In genomic region chr15:96330064-96330449, GRCh38 we compare ENCODE assay signal across 8 cellular contexts. TPM values are rescaled to one million over a fixed set of nuclear protein-coding genes. Genes with fewer than 3 reads are reported as not detected.
DNase-seq lines count a peak whose midpoint lies in the region; ATAC-seq and FAIRE-seq lines count a peak whose summit lies in the region.

No MANE protein-coding gene starts in this region.

- peaks cover 17 to 24% of the 10 kb centered on the region in 2 donors for H3K27me3 ChIP-seq in duodenal mucosa (ENCODE audit: control insufficient read depth in 1 of 2, insufficient read depth in 2 of 2, low read length in 2 of 2)

- H3K9me3 ChIP-seq in duodenal mucosa (ENCODE audit: control insufficient read depth in 1 of 2, low read length in 2 of 2), result no peaks in the 10 kb centered on the region

- peak; percentile 26 for ATAC-seq in HG02610 (IDR thresholded peaks at IDR 0.05; ENCODE audit: unreplicated experiment)

- DNase-seq in NCI-H345 (lab: John Stamatoyannopoulos, UW) (peak; percentile 75), NCI-H345 treated with DMSO at 0.1 percent for 48 hours (lab: John Stamatoyannopoulos, UW; ENCODE audit: unreplicated experiment) (no peak), RCC 7860 (ENCODE audit: low spot score) (peak; percentile 70), midbrain (lab: John Stamatoyannopoulos, UW) (peak; percentile 82), ureter (ENCODE audit: low spot score) (peak; percentile 78), AG20443 (ENCODE audit: low spot score) (no peak)

- peaks cover 0 to 6% of the 10 kb centered on the region in 2 donors for H3K36me3 ChIP-seq in duodenal mucosa (ENCODE audit: control insufficient read depth in 1 of 2, insufficient read depth in 2 of 2, low read length in 2 of 2)

- peak overlapping the region; percentile 55 for H3K27ac ChIP-seq in duodenal mucosa (ENCODE audit: low read depth, low read length)

- peak overlapping the region; percentile 43 to 58 for H3K9ac ChIP-seq in duodenal mucosa (ENCODE audit: low read depth in 1 of 2, low read length in 2 of 2)

- FAIRE-seq in RCC 7860 (lab: Jason Lieb, UNC), result no peak

- H3K4me3 ChIP-seq in duodenal mucosa (ENCODE audit: low read depth in 1 of 2, low read length in 2 of 2), result peak overlapping the region; percentile 73 to 78

- peaks cover 15 to 24% of the 10 kb centered on the region in 2 donors for H3K4me1 ChIP-seq in duodenal mucosa (ENCODE audit: control insufficient read depth in 1 of 2, insufficient read depth in 2 of 2, low read length in 2 of 2)

RNA-seq across cellular contexts. Expression of gene NR2F2, which starts 0.4 kb away (rescaled TPM):
- total RNA-seq in ureter, result 90.8 TPM

Comparison
In these comparisons a context has a peak if more than half of its experiments do, and no peak if none do; other contexts are left out.
1. DNase-seq: peak in NCI-H345 (single experiment), RCC 7860 (single experiment), midbrain (single experiment) and ureter (single experiment); none in NCI-H345 treated with DMSO at 0.1 percent for 48 hours (single experiment) and AG20443 (single experiment).